Comparison of ENCODE assay signal across 30 cellular contexts in genomic region chr5:109753279-109753678, GRCh38.
"Had no signal": no experiment of that assay in that cellular context is flagged by ENCODE, and none has a peak within 500 bp of the region (broad histone marks: within the 10 kb centered on the region; RNA-seq: fewer than 3 reads in every experiment).

No MANE protein-coding gene starts in this region.

- H3K9me3 Mint-ChIP-seq: immature natural killer cell; natural killer cell treated with Interleukin-12 subunit alpha and Interleukin-12 subunit beta and Interleukin-15 and Interleukin-18, amount 100 ng/mL, for 72 hours; neural crest cell had no signal

- ATAC-seq: left colon; left lung; mucosa of descending colon; naive thymus-derived CD4-positive, alpha-beta T cell; natural killer cell treated with Interleukin-12 subunit alpha and Interleukin-12 subunit beta and Interleukin-15 and Interleukin-18, amount 100 ng/mL, for 72 hours; right cardiac atrium; stimulated activated effector memory CD8-positive, alpha-beta T cell treated with anti-CD3 and anti-CD28 coated beads, Interleukin-12 subunit alpha, Interleukin-12 subunit beta, amount 100 ng/mL, for 72 hours; stimulated activated naive CD8-positive, alpha-beta T cell treated with anti-CD3 and anti-CD28 coated beads, Interleukin-15, Interleukin-2, amounts not matched to agents 100 U/mL and 50 U/mL, for 24 hours had no signal

- H3K4me1 ChIP-seq: left lung, prostate gland, testis, thyroid gland, vagina had no signal

- H3K27me3 ChIP-seq: left lung, pancreas, sigmoid colon, spleen, stomach, testis, thyroid gland, transverse colon, upper lobe of left lung, vagina had no signal

- H3K27me3 Mint-ChIP-seq: naive thymus-derived CD4-positive, alpha-beta T cell; natural killer cell treated with Interleukin-12 subunit alpha and Interleukin-12 subunit beta and Interleukin-15 and Interleukin-18, amount 100 ng/mL, for 72 hours had no signal

- DNase-seq: hypothalamus; immature natural killer cell; kidney; left colon; left lung; midbrain; mucosa of descending colon; naive thymus-derived CD4-positive, alpha-beta T cell; nucleus accumbens; pancreas; posterior cingulate gyrus; retina; right cardiac atrium; sigmoid colon; small intestine; spleen; stimulated activated CD4-positive, alpha-beta T cell treated with anti-CD3 and anti-CD28 coated beads, Interleukin-4, amount 100 ng/mL, for 24 hours; stimulated activated naive CD8-positive, alpha-beta T cell treated with anti-CD3 and anti-CD28 coated beads, Interleukin-15, Interleukin-2, amounts not matched to agents 100 U/mL and 50 U/mL, for 24 hours; stomach; thyroid gland; transverse colon; upper lobe of left lung had no signal

- FAIRE-seq: islet of Langerhans, kidney, pancreas, small intestine had no signal

- H3K4me3 ChIP-seq: left lung, lung, mucosa of descending colon, pancreas, prostate gland, sigmoid colon, spleen, stomach, testis, thyroid gland, transverse colon, upper lobe of left lung, vagina had no signal

- H3K4me1 Mint-ChIP-seq: neural crest cell had no signal

- H3K27ac ChIP-seq: left lung, pancreas, prostate gland, sigmoid colon, spleen, stomach, testis, thyroid gland, transverse colon, upper lobe of left lung, vagina had no signal

- H3K36me3 ChIP-seq: pancreas, prostate gland, thyroid gland had no signal

- H3K4me3 Mint-ChIP-seq: immature natural killer cell; naive thymus-derived CD4-positive, alpha-beta T cell; natural killer cell treated with Interleukin-12 subunit alpha and Interleukin-12 subunit beta and Interleukin-15 and Interleukin-18, amount 100 ng/mL, for 72 hours; neural crest cell; stimulated activated effector memory CD8-positive, alpha-beta T cell treated with anti-CD3 and anti-CD28 coated beads, Interleukin-12 subunit alpha, Interleukin-12 subunit beta, amount 100 ng/mL, for 72 hours had no signal

- H3K27ac Mint-ChIP-seq: natural killer cell treated with Interleukin-12 subunit alpha and Interleukin-12 subunit beta and Interleukin-15 and Interleukin-18, amount 100 ng/mL, for 72 hours; stimulated activated effector memory CD8-positive, alpha-beta T cell treated with anti-CD3 and anti-CD28 coated beads, Interleukin-12 subunit alpha, Interleukin-12 subunit beta, amount 100 ng/mL, for 72 hours had no signal

- H3K9me3 ChIP-seq: left lung, mucosa of descending colon, pancreas, prostate gland, sigmoid colon, spleen, stomach, testis, thyroid gland, transverse colon, upper lobe of left lung, vagina had no signal
